Comparison of ENCODE assay signal across 21 cellular contexts in the genomic region with DNA sequence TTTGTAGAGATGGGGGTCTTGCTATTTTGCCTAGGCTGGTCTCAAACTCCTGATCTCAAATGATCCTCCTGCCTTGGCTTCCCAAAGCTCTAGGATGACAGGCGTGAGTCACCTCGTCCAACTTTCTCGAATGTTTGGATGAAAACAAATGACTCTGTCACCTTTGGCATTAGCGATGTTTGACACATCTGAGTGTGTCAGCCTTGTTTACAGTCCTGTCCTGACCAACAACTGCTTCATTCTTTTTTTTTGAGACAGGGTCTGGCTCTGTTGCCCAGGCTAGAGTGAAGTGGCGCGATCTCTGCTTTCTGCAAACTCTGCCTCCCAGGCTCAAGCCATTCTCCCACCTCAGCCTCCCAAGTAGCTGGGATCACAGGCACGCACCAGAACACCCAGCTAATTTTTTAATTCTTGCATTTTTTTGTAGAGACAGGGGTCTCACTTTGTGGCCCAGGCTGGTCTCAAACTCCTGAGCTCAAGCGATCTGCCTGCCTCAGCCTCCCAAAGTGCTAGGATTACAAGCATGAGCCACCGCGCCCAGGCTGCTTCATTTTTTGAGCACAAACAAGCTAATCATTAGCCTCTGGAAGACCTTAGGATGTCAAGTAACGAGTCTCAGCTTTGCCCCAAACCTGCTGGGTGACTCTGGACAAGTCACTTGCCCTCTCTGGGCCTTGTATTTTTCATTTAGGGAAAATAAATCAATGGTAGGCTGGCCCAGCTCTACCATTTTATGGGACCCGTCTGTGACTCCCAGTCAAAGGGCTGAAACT. TPM values are rescaled to one million over a fixed set of nuclear protein-coding genes. Genes with fewer than 3 reads are reported as not detected.
"Had no signal": no experiment of that assay in that cellular context is flagged by ENCODE, and none has a peak within 500 bp of the region (broad histone marks: within the 10 kb centered on the region; RNA-seq: fewer than 3 reads in every experiment).

No MANE protein-coding gene starts in this region.

- H3K4me1 ChIP-seq: adrenal gland had no signal

- ATAC-seq: activated T-cell treated with anti-CD3 and anti-CD28 coated beads, Interleukin-2, amount 50 U/mL, for 72 hours; left lobe of liver; upper lobe of right lung had no signal

- H3K27me3 ChIP-seq: adrenal gland, upper lobe of right lung had no signal

- DNase-seq: activated CD4-positive, alpha-beta T cell treated with anti-CD3 and anti-CD28 coated beads for 1 hour; activated CD8-positive, alpha-beta memory T cell treated with anti-CD3 and anti-CD28 coated beads for 24 hours; activated CD8-positive, alpha-beta memory T cell treated with anti-CD3 and anti-CD28 coated beads, Interleukin-2, amount 50 U/mL, for 48 hours; activated gamma-delta T cell; activated T-cell treated with anti-CD3 and anti-CD28 coated beads, Interleukin-2, amount 50 U/mL, for 72 hours; adrenal gland; dorsolateral prefrontal cortex; foreskin melanocyte; midbrain; nephron progenitor cell; nucleus accumbens; posterior cingulate gyrus; stimulated activated CD4-positive, alpha-beta T cell treated with anti-CD3 and anti-CD28 coated beads, Interleukin-2, amount 100 ng/mL, for 24 hours; stimulated activated naive CD4-positive, alpha-beta T cell treated with Interleukin-2 at 50 U/mL for 16 hours; SW 1271; T-helper 2 cell; upper lobe of right lung; WERI-Rb-1 had no signal

- H3K36me3 ChIP-seq: adrenal gland, upper lobe of right lung, WERI-Rb-1 had no signal

- H3K9me3 ChIP-seq: adrenal gland, upper lobe of right lung had no signal

- H3K27ac ChIP-seq: adrenal gland, dorsolateral prefrontal cortex, epithelial cell of prostate, upper lobe of right lung, WERI-Rb-1 had no signal

- H3K4me3 ChIP-seq: adrenal gland, dorsolateral prefrontal cortex, lung, upper lobe of right lung had no signal

RNA-seq across cellular contexts. Expression of gene MYH11, which starts 7.4 kb away (rescaled TPM):
- total RNA-seq: activated T-cell treated with anti-CD3 and anti-CD28 coated beads, Interleukin-2, amount 50 U/mL, for 72 hours had no signal
